Comparison of ENCODE assay signal across 10 cellular contexts in the genomic region with DNA sequence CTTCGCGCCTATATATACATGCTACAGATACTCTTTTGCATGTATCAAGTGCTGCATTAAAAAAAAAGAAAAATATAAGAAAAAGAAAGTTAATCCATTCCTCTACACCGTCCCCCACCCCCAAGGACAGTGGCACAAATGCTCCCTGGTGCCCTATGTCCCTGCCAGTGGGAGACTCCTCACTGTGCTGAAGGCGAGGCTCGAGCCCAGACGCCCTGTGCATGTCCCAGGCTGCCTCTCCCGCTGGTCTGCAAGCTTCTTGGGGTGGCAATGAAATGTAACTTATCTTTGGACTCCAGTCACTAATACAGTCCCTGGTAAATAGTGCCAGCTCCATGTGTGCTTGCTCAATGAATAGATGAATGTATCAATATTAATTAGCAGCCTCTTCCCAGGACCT.
"Had no signal": no experiment of that assay in that cellular context is flagged by ENCODE, and none has a peak within 500 bp of the region (broad histone marks: within the 10 kb centered on the region; RNA-seq: fewer than 3 reads in every experiment).

No MANE protein-coding gene starts in this region.

- H3K27ac ChIP-seq: GM23248, HL-60, KMS-11 had no signal

- H3K4me2 ChIP-seq: KMS-11 had no signal

- H3K4me3 Mint-ChIP-seq: H9, HFFc6, IgD-negative memory B cell had no signal

- H3K36me3 Mint-ChIP-seq: IgD-negative memory B cell had no signal

- H3K4me3 ChIP-seq: GM23248 had no signal

- H2AFZ ChIP-seq: GM23248 had no signal

- H3K9me3 Mint-ChIP-seq: H9, HFFc6 had no signal

- FAIRE-seq: HepG2 had no signal

- DNase-seq: GM23248, GOT3, H9, HCEC 1CT, HFFc6, KBM-7 had no signal

- H3K27ac Mint-ChIP-seq: HFFc6, IgD-negative memory B cell had no signal
